9 cellular contexts compared by ENCODE assay signal in genomic region chr14:72907886-72908285, GRCh38. TPM values are rescaled to one million over a fixed set of nuclear protein-coding genes. Genes with fewer than 3 reads are reported as not detected.
DNase-seq lines count a peak whose midpoint lies in the region; ATAC-seq, FAIRE-seq and TF ChIP-seq lines count a peak whose summit lies in the region.
"Had no signal": no experiment of that assay in that cellular context is flagged by ENCODE, and none has a peak within 500 bp of the region (broad histone marks: within the 10 kb centered on the region; RNA-seq: fewer than 3 reads in every experiment).

No MANE protein-coding gene starts in this region.

- peak overlapping the region in 2 of 12 donors; percentile 15 to 16 for H3K4me3 ChIP-seq in heart left ventricle
- H3K4me3 ChIP-seq in right atrium auricular region, result no peak overlapping the region
- no peak overlapping the region for H3K4me3 ChIP-seq in PC-9
- H3K4me3 ChIP-seq in fibroblast of mammary gland (ENCODE audit: control insufficient read depth, low read depth, low read length), result no peak overlapping the region
- peak overlapping the region; percentile 32 for H3K4me3 ChIP-seq in thoracic aorta

- TF ChIP-seq CTCF in heart left ventricle (IDR thresholded peaks at IDR 0.05) (no peak), right atrium auricular region (IDR thresholded peaks at IDR 0.05) (no peak), PC-9 (conservative IDR thresholded peaks at IDR 0.05) (no peak), fibroblast of mammary gland (conservative IDR thresholded peaks at IDR 0.05; ENCODE audit: control insufficient read depth, insufficient read depth, low read depth, low read length) (no peak), thoracic aorta (IDR thresholded peaks at IDR 0.05) (no peak)

- H3K36me3 ChIP-seq in heart left ventricle (no peaks in the 10 kb centered on the region), right atrium auricular region (no peaks in the 10 kb centered on the region), PC-9 (ENCODE audit: low read depth) (no peaks in the 10 kb centered on the region), thoracic aorta (no peaks in the 10 kb centered on the region)

- TF ChIP-seq POLR2A in heart left ventricle (IDR thresholded peaks at IDR 0.05), result no peak
- no peak for TF ChIP-seq POLR2A in GM12892 (IDR thresholded peaks at IDR 0.05; ENCODE audit: low read depth, low read length)

- no peaks in the 10 kb centered on the region for H3F3A ChIP-seq in PC-9 (ENCODE audit: insufficient read depth, low read depth)

- H3K4me1 ChIP-seq in heart left ventricle (peaks cover 0 to 26% (median 10%) of the 10 kb centered on the region in 12 donors), right atrium auricular region (peaks cover 0 to 21% of the 10 kb centered on the region in 2 donors), PC-9 (replicated peaks; ENCODE audit: insufficient read depth) (no peaks in the 10 kb centered on the region), thoracic aorta (ENCODE audit: control insufficient read depth in 1 of 2, low read depth in 2 of 2) (peaks cover 19 to 54% of the 10 kb centered on the region in 2 donors)

- H2AFZ ChIP-seq in PC-9, result no peak overlapping the region

- H4K20me1 ChIP-seq in PC-9 (ENCODE audit: insufficient read depth), result no peaks in the 10 kb centered on the region

- DNase-seq in heart left ventricle (peak in 1 of 5 donors; percentile 31), right atrium auricular region (ENCODE audit: low spot score) (no peak), PC-9 (no peak), fibroblast of mammary gland (ENCODE audit: low read depth) (peak; percentile 72), thoracic aorta (ENCODE audit: low spot score) (no peak), putamen (ENCODE audit: low spot score) (no peak), GM12892 (ENCODE audit: insufficient read length) (no peak)
- DNase-seq: effector memory CD8-positive, alpha-beta T cell had no signal

- peak in 3 of 4 donors; percentile 37 to 65 (median 42) for ATAC-seq in heart left ventricle
- no peak for ATAC-seq in thoracic aorta (ENCODE audit: insufficient number of reproducible peaks, low FRiP score, low read depth)
- no peak for ATAC-seq in HG02642 (IDR thresholded peaks at IDR 0.05; ENCODE audit: poor library complexity, unreplicated experiment)
- ATAC-seq: effector memory CD8-positive, alpha-beta T cell had no signal

- BruUV-seq in PC-9 (replicated peaks; lab: Mats Ljungman, UMichigan), result no TSS peak

- H3K9me3 ChIP-seq in heart left ventricle, result no peaks in the 10 kb centered on the region
- no peaks in the 10 kb centered on the region for H3K9me3 ChIP-seq in right atrium auricular region
- H3K9me3 ChIP-seq in PC-9 (ENCODE audit: insufficient read depth, low read depth), result no peaks in the 10 kb centered on the region
- no peaks in the 10 kb centered on the region for H3K9me3 ChIP-seq in thoracic aorta

- H3K27ac ChIP-seq in heart left ventricle (peak overlapping the region in 8 of 12 donors; percentile 2 to 66 (median 37)), right atrium auricular region (peak overlapping the region in 1 of 2 donors; percentile 35), PC-9 (no peak overlapping the region), thoracic aorta (peak overlapping the region; percentile 18 to 19)

- no peaks in the 10 kb centered on the region for H3K9me2 ChIP-seq in PC-9 (ENCODE audit: insufficient read depth)

- POLR2A ChIA-PET in PC-9 (lab: Charles Lee; ENCODE audit: unreplicated experiment), result no interaction called here

- H3K4me2 ChIP-seq in PC-9, result peak overlapping the region; percentile 28

- CTCF ChIA-PET in PC-9 (lab: Charles Lee), result interaction anchor here (0.6 kb wide), 1 partner anchor 1304 kb away, joined by 3 read pairs; no protein-coding TSS in a partner anchor

- H3K79me2 ChIP-seq in PC-9 (ENCODE audit: low read depth), result no peaks in the 10 kb centered on the region

- FAIRE-seq in GM12892 (lab: Jason Lieb, UNC), result no peak

- 38 to 45% (median 41%) methylated on average over 5 of the region's 5 CpGs for WGBS in heart left ventricle, 4 donors

- intact Hi-C loops in heart left ventricle (cut with DNase I) (loop anchor here in 1 of 10 donors (10.0 kb wide), 1 partner anchor 293 kb away; no protein-coding TSS in a partner anchor), PC-9 (cut with micrococcal nuclease; ENCODE audit: unreplicated experiment) (no loop called here)

- H3K27me3 ChIP-seq in heart left ventricle (no peaks in the 10 kb centered on the region), right atrium auricular region (no peaks in the 10 kb centered on the region), PC-9 (ENCODE audit: insufficient read depth, low read depth) (peaks cover 10% of the 10 kb centered on the region; the same call in 1 of the 2 replicates), thoracic aorta (replicated peaks; ENCODE audit: insufficient read depth) (no peaks in the 10 kb centered on the region)

RNA-seq across cellular contexts. Expression of gene DPF3, which starts 14.0 kb away (rescaled TPM):
- total RNA-seq in heart left ventricle, result 10 to 100 TPM; 20.5 to 53.8 (median 40.4) TPM
- polyA plus RNA-seq in heart left ventricle, result 10 to 100 TPM; 13.5 to 21.2 TPM
- total RNA-seq in right atrium auricular region, result 10 to 100 TPM; 14.7 to 26.6 TPM
- total RNA-seq in PC-9 (2021), result not detected in 2 replicates
- 1 to 10 TPM; 2.2 to 8.9 TPM for total RNA-seq in thoracic aorta
- polyA plus RNA-seq in GM12892 (2012; ENCODE audit: missing spikeins), result 2.2 TPM

RNA-seq across cellular contexts. Expression of gene DCAF4, which starts 18.4 kb away (rescaled TPM):
- 10 to 100 TPM in 2 of 9 donors, 1 to 10 TPM in 7; 5.2 to 13.1 (median 8.6) TPM for total RNA-seq in heart left ventricle
- 10 to 100 TPM in 1 of 2 donors, 1 to 10 TPM in 1; 2.4 to 10.0 TPM for polyA plus RNA-seq in heart left ventricle
- total RNA-seq in right atrium auricular region, result 1 to 10 TPM; 7.0 to 9.4 TPM
- 17.6 and 20.0 TPM in 2 replicates for total RNA-seq in PC-9 (2021)
- 10 to 100 TPM; 13.1 to 65.5 TPM for total RNA-seq in thoracic aorta
- polyA plus RNA-seq in GM12892 (2012; ENCODE audit: missing spikeins), result 26.0 TPM

Comparison
In these comparisons a context has a peak if more than half of its experiments do, and no peak if none do; other contexts are left out.
1. ATAC-seq: peak in heart left ventricle (3 of 4); none in thoracic aorta (single experiment) and HG02642 (single experiment).